ENCODE assay signal across 10 cellular contexts in the genomic region with DNA sequence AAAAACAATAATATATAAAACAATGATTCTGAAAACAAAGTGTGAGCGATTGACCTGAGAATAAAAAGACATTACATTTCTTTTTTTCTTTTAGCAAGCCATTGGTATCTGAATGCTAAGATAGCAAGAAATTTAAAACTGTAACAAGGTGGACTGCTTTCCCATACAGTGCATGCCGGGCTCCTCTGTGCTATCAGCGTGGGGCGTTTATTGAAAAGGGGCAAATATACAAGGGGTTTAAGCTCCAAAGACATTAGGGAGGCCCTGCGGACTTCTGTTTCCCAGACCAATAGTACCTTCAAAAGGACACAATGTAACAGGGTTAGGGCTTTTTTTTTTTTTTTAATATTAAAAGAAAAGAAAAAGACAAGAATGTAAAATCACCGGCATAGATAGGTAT.
DNase-seq lines count a peak whose midpoint lies in the region; ATAC-seq and TF ChIP-seq lines count a peak whose summit lies in the region.
"Had no signal": no experiment of that assay in that cellular context is flagged by ENCODE, and none has a peak within 500 bp of the region (broad histone marks: within the 10 kb centered on the region; RNA-seq: fewer than 3 reads in every experiment).

No MANE protein-coding gene starts in this region.

- H3K27me3 Mint-ChIP-seq in activated T-cell treated with anti-CD3 and anti-CD28 coated beads, Interleukin-2, amount 50 U/mL, for 72 hours (ENCODE audit: low read depth), result peaks cover 24% of the 10 kb centered on the region
- peaks cover 5% of the 10 kb centered on the region for H3K27me3 Mint-ChIP-seq in activated B cell treated with CpG ODN at 0.5 μM for 24 hours

- no peaks in the 10 kb centered on the region for H3K9me3 Mint-ChIP-seq in activated T-cell treated with anti-CD3 and anti-CD28 coated beads, Interleukin-2, amount 50 U/mL, for 72 hours
- H3K9me3 Mint-ChIP-seq in activated B cell treated with CpG ODN at 0.5 μM for 24 hours, result no peaks in the 10 kb centered on the region

- peaks cover 17% of the 10 kb centered on the region for H3K4me1 Mint-ChIP-seq in activated T-cell treated with anti-CD3 and anti-CD28 coated beads, Interleukin-2, amount 50 U/mL, for 72 hours (ENCODE audit: low read depth)
- peaks cover 15% of the 10 kb centered on the region for H3K4me1 Mint-ChIP-seq in activated B cell treated with CpG ODN at 0.5 μM for 24 hours

- no peak for DNase-seq in activated T-cell treated with anti-CD3 and anti-CD28 coated beads, Interleukin-2, amount 50 U/mL, for 72 hours
- DNase-seq in activated T-cell treated with anti-CD3 and anti-CD28 coated beads for 4 hours (no peak), activated B cell treated with CpG ODN at 0.5 μM for 24 hours (no peak), fibroblast of pulmonary artery (ENCODE audit: low read depth) (no peak), testis (peak; percentile 40), mucosa of gallbladder (ENCODE audit: low spot score) (no peak), NCI-H1694 (lab: John Stamatoyannopoulos, UW) (no peak)
- DNase-seq: NCI-H2081 treated with DMSO at 0.1 percent for 48 hours, Peyer's patch had no signal

- no peaks in the 10 kb centered on the region for H3K36me3 Mint-ChIP-seq in activated T-cell treated with anti-CD3 and anti-CD28 coated beads, Interleukin-2, amount 50 U/mL, for 72 hours (ENCODE audit: insufficient read depth in 2 of 2)
- H3K36me3 Mint-ChIP-seq in activated B cell treated with CpG ODN at 0.5 μM for 24 hours (ENCODE audit: low read depth), result peaks cover 3% of the 10 kb centered on the region

- 36 to 46% methylated on average over 6 of the region's 6 CpGs for WGBS in testis, 2 donors

- H3K27me3 ChIP-seq in testis, result no peaks in the 10 kb centered on the region
- H3K27me3 ChIP-seq: Peyer's patch had no signal

- intact Hi-C loops in activated B cell treated with CpG ODN at 0.5 μM for 24 hours (cut with micrococcal nuclease) (loop anchor here (1.0 to 10.0 kb wide), 4 partner anchors 122 to 271 kb away; no protein-coding TSS in a partner anchor), testis (cut with DNase I; ENCODE audit: low total_unique reads) (no loop called here)

- H3K36me3 ChIP-seq in testis (ENCODE audit: low read depth, missing control alignments), result no peaks in the 10 kb centered on the region
- H3K36me3 ChIP-seq: Peyer's patch had no signal

- TF ChIP-seq CTCF in activated B cell treated with CpG ODN at 0.5 μM for 24 hours (IDR thresholded peaks at IDR 0.05) (no peak), fibroblast of pulmonary artery (IDR thresholded peaks at IDR 0.05; ENCODE audit: low read length, missing control alignments) (no peak), testis (IDR thresholded peaks at IDR 0.05) (no peak)

- peaks cover 14% of the 10 kb centered on the region for H3K4me1 ChIP-seq in testis
- H3K4me1 ChIP-seq: Peyer's patch had no signal

- ATAC-seq in activated T-cell treated with anti-CD3 and anti-CD28 coated beads, Interleukin-2, amount 50 U/mL, for 72 hours (replicated peaks in 1 of 2), result no peak
- no peak for ATAC-seq in activated B cell treated with CpG ODN at 0.5 μM for 24 hours (ENCODE audit: low read depth)
- ATAC-seq in HG02759 (IDR thresholded peaks at IDR 0.05; ENCODE audit: unreplicated experiment), result no peak

- H3K9me3 ChIP-seq in testis, result no peaks in the 10 kb centered on the region
- H3K9me3 ChIP-seq: Peyer's patch had no signal

- H3K27ac Mint-ChIP-seq in activated T-cell treated with anti-CD3 and anti-CD28 coated beads, Interleukin-2, amount 50 U/mL, for 72 hours, result no peak overlapping the region
- H3K27ac Mint-ChIP-seq in activated B cell treated with CpG ODN at 0.5 μM for 24 hours, result no peak overlapping the region

- peak overlapping the region; percentile 53 to 81 for H3K27ac ChIP-seq in testis

- H3K4me3 Mint-ChIP-seq in activated T-cell treated with anti-CD3 and anti-CD28 coated beads, Interleukin-2, amount 50 U/mL, for 72 hours, result peak overlapping the region; percentile 66 to 76
- peak overlapping the region; percentile 58 for H3K4me3 Mint-ChIP-seq in activated B cell treated with CpG ODN at 0.5 μM for 24 hours

- peak overlapping the region; percentile 1 for H3K4me3 ChIP-seq in fibroblast of pulmonary artery (replicated peaks; ENCODE audit: low read depth, low read length)
- peak overlapping the region in 1 of 2 donors; percentile 45 for H3K4me3 ChIP-seq in testis

- POLR2A ChIA-PET in activated B cell treated with CpG ODN at 0.5 μM for 24 hours (lab: Charles Lee), result interaction anchor here (0.6 to 0.7 kb wide), 4 partner anchors 8 to 122 kb away, joined by 3 to 7 read pairs (median 4); no protein-coding TSS in a partner anchor

- CTCF ChIA-PET in activated B cell treated with CpG ODN at 0.5 μM for 24 hours (lab: Charles Lee), result interaction anchor here (1.3 kb wide), 1 partner anchor 46 kb away, joined by 5 read pairs; no protein-coding TSS in a partner anchor

- no peak for TF ChIP-seq POLR2A in testis (IDR thresholded peaks at IDR 0.05)
